In genomic region chr7:116316838-116317612, GRCh38 we compare ENCODE assay signal across 8 cellular contexts.
DNase-seq lines count a peak whose midpoint lies in the region; ATAC-seq and TF ChIP-seq lines count a peak whose summit lies in the region.

No MANE protein-coding gene starts in this region.

- no peak overlapping the region for H3K27ac ChIP-seq in testis

- no peak for TF ChIP-seq CTCF in GM13977 (IDR thresholded peaks at IDR 0.05; ENCODE audit: extremely low read depth, insufficient read depth, missing control alignments)
- TF ChIP-seq CTCF in choroid plexus epithelial cell (conservative IDR thresholded peaks at IDR 0.05; ENCODE audit: low read depth, low read length), result no peak
- TF ChIP-seq CTCF in testis (IDR thresholded peaks at IDR 0.05), result no peak

- peak overlapping the region; percentile 7 for H3K4me3 ChIP-seq in choroid plexus epithelial cell (ENCODE audit: low read depth, low read length)
- H3K4me3 ChIP-seq in testis, result no peak overlapping the region

- no peaks in the 10 kb centered on the region for H3K36me3 ChIP-seq in testis (ENCODE audit: low read depth, missing control alignments)

- intact Hi-C loops in testis (cut with DNase I; ENCODE audit: low total_unique reads), result no loop called here

- peaks cover 7% of the 10 kb centered on the region for H3K4me1 ChIP-seq in testis

- in situ Hi-C loops in GM13977 (cut with MboI; ENCODE audit: low pct_unique_long_range_greater_than_20kb, low sequenced_read_pairs, unreplicated experiment), result no loop called here

- TF ChIP-seq RAD21 in Ishikawa (IDR thresholded peaks at IDR 0.05; ENCODE audit: low read depth), result 0 out of 2 replicates have a peak, but pooled peaks have one; percentile 2

- ATAC-seq in GM21786 (IDR thresholded peaks at IDR 0.05; ENCODE audit: unreplicated experiment), result peak; percentile 86

- no peaks in the 10 kb centered on the region for H3K9me3 ChIP-seq in testis

- WGBS in testis, 2 donors, result 64 to 67% methylated on average over 7 of the region's 7 CpGs

- no peak for TF ChIP-seq POLR2A in testis (IDR thresholded peaks at IDR 0.05)

- TF ChIP-seq EP300 in Ishikawa (IDR thresholded peaks at IDR 0.05; ENCODE audit: borderline replicate concordance), result peak; percentile 76; the same call in 1 of the 2 replicates

- H3K27me3 ChIP-seq in testis, result no peaks in the 10 kb centered on the region

- DNase-seq in GM13977 (ENCODE audit: low spot score), result peak; percentile 29
- DNase-seq in choroid plexus epithelial cell (ENCODE audit: low read depth), result peak; percentile 98
- peak; percentile 80 for DNase-seq in midbrain (lab: John Stamatoyannopoulos, UW)
- DNase-seq in testis, result peak; percentile 23
- no peak for DNase-seq in NCI-H2081 treated with DMSO at 0.1 percent for 48 hours (lab: John Stamatoyannopoulos, UW)
- DNase-seq in NCI-H1417 treated with DMSO at 0.1 percent for 48 hours (lab: John Stamatoyannopoulos, UW), result no peak

TF ChIP-seq in Ishikawa, 13 proteins besides CTCF, POLR2A, EP300 and RAD21:
- no peak for TF ChIP-seq USF1 (IDR thresholded peaks at IDR 0.05)
- peak; percentile 52; the same call in 1 of the 2 replicates for TF ChIP-seq TCF12 (IDR thresholded peaks at IDR 0.05; ENCODE audit: low read depth)
- TF ChIP-seq, protein P1, sequence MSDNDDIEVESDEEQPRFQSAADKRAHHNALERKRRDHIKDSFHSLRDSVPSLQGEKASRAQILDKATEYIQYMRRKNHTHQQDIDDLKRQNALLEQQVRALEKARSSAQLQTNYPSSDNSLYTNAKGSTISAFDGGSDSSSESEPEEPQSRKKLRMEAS (IDR thresholded peaks at IDR 0.05), result peak; percentile 22; the same call in 1 of the 2 replicates
- TF ChIP-seq CEBPB (IDR thresholded peaks at IDR 0.05), result 0 out of 2 replicates have a peak, but pooled peaks have one; percentile 3
- TF ChIP-seq NFIC (IDR thresholded peaks at IDR 0.05), result peak; percentile 68
- TF ChIP-seq FOXM1 (IDR thresholded peaks at IDR 0.05; ENCODE audit: borderline replicate concordance, low read depth), result peak; percentile 63; the same call in 1 of the 2 replicates
- TF ChIP-seq TEAD4 (IDR thresholded peaks at IDR 0.05), result peak; percentile 33
- TF ChIP-seq CREB1 (IDR thresholded peaks at IDR 0.05; ENCODE audit: low read depth), result no peak
TF ChIP-seq in Ishikawa: peak in this region for 6.

Comparison
In these comparisons a context has a peak if more than half of its experiments do, and no peak if none do; other contexts are left out.
1. DNase-seq: peak in GM13977 (single experiment), choroid plexus epithelial cell (single experiment), midbrain (single experiment) and testis (single experiment); none in NCI-H2081 treated with DMSO at 0.1 percent for 48 hours (single experiment) and NCI-H1417 treated with DMSO at 0.1 percent for 48 hours (single experiment).